Comparison of ENCODE assay signal across 8 cellular contexts in the genomic region with DNA sequence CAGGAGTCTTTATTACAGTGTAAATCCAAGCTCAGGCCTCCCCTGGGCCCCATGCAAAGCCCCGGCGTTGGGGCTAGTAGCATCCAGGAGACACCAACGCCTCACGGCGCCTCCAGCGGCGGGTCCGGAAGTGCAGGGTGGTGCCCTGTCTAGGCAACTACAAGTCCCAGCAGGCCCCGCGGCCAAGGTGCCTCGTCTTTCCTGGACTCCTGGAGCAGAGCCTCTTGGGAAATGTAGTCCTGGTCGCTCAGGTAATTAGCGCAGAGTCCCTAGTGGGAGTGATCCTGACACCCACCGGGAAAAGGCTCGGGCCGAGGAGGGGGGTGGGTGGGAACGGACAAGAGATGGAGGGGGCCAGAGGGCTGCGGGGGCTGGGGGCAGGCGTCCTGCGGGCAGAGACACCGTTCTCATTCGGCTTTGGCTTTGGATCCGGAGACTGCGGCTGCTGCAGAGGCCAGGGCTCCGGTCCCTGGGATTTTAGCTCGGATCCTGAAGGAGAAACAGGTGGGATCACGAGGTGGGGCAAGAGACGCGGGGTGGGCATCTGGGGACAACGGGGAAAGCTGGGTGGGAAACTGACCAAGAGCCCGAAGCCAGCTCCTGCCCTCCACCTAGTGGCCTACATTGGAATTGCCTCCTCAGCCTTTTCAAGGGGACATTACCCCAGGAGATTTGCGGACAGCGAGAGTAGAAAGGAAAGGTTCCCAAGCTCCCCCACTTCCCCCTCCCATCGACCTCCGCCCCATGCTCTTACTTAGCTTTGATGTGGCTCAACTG. TPM values are rescaled to one million over a fixed set of nuclear protein-coding genes. Genes with fewer than 3 reads are reported as not detected.
DNase-seq lines count a peak whose midpoint lies in the region; ATAC-seq and TF ChIP-seq lines count a peak whose summit lies in the region.

No MANE protein-coding gene starts in this region.

- peak overlapping the region; percentile 84 for H3K4me2 ChIP-seq in SU-DHL-6 (ENCODE audit: low read depth, low read length, poor library complexity, severe bottlenecking)

- peaks cover 4 to 8% (median 7%) of the 10 kb centered on the region in 4 donors for H3K4me1 ChIP-seq in upper lobe of left lung

- intact Hi-C loops in cardiac septum (cut with DNase I) (no loop called here), posterior cingulate gyrus (cut with DNase I) (no loop called here)

- peak; percentile 95 for ATAC-seq in HG02678 (IDR thresholded peaks at IDR 0.05; ENCODE audit: unreplicated experiment)
- peak; percentile 99 for ATAC-seq in upper lobe of left lung (ENCODE audit: low FRiP score in 2 of 2)

- H3K36me3 ChIP-seq in SU-DHL-6 (ENCODE audit: low read length): no peaks in the 10 kb centered on the region
- H3K36me3 ChIP-seq in upper lobe of left lung: no peaks in the 10 kb centered on the region

- TF ChIP-seq CTCF in GM12872 (IDR thresholded peaks at IDR 0.05; ENCODE audit: insufficient read depth, low read depth, low read length) (peak; percentile 98), SU-DHL-6 (IDR thresholded peaks at IDR 0.05; ENCODE audit: insufficient read depth, low read length, poor library complexity, severe bottlenecking) (peak; percentile 83), upper lobe of left lung (IDR thresholded peaks at IDR 0.05) (peak; percentile 88 to 91 (median 89))

- H3F3A ChIP-seq in SU-DHL-6 (ENCODE audit: insufficient read depth): no peaks in the 10 kb centered on the region

- H3K4me3 ChIP-seq in SU-DHL-6 (ENCODE audit: insufficient read depth, low read length, poor library complexity, severe bottlenecking) (peak overlapping the region; percentile 67), upper lobe of left lung (peak overlapping the region; percentile 41 to 87 (median 60))

- TF ChIP-seq POLR2A in upper lobe of left lung (IDR thresholded peaks at IDR 0.05): no peak

- no peaks in the 10 kb centered on the region for H3K9me2 ChIP-seq in SU-DHL-6 (replicated peaks; ENCODE audit: insufficient read depth, low read length)

- 1% methylated on average over 20 to 35 of the region's 35 CpGs for whole genome bisulfite sequencing in upper lobe of left lung, 2 donors

- H3K9ac ChIP-seq in SU-DHL-6 (ENCODE audit: low read length): peak overlapping the region; percentile 64

- H2AFZ ChIP-seq in SU-DHL-6 (ENCODE audit: low read depth, low read length, severe bottlenecking): peak overlapping the region; percentile 98

- no peaks in the 10 kb centered on the region for H4K20me1 ChIP-seq in SU-DHL-6 (ENCODE audit: low read depth, low read length)

- TF ChIP-seq EP300 in upper lobe of left lung (IDR thresholded peaks at IDR 0.05): no peak

- H3K9me3 ChIP-seq in SU-DHL-6 (ENCODE audit: insufficient read depth, low read length): no peaks in the 10 kb centered on the region
- H3K9me3 ChIP-seq in upper lobe of left lung: no peaks in the 10 kb centered on the region

- H3K27me3 ChIP-seq in SU-DHL-6 (ENCODE audit: low read length) (no peaks in the 10 kb centered on the region), upper lobe of left lung (no peaks in the 10 kb centered on the region)

- H3K79me2 ChIP-seq in SU-DHL-6 (ENCODE audit: insufficient read depth, low read length): no peaks in the 10 kb centered on the region

- no peak overlapping the region for H3K27ac ChIP-seq in SU-DHL-6 (ENCODE audit: low read depth, low read length)
- peak overlapping the region; percentile 51 to 92 (median 65) for H3K27ac ChIP-seq in upper lobe of left lung

- DNase-seq in NCI-H128 (lab: John Stamatoyannopoulos, UW; ENCODE audit: unreplicated experiment) (peak; percentile 94), cardiac septum (ENCODE audit: low spot score) (peak; percentile 99), posterior cingulate gyrus (peak; percentile 95 to 100 (median 99)), upper lobe of left lung (peak; percentile 99 to 100)
- DNase-seq in activated naive CD8-positive, alpha-beta T cell treated with anti-CD3 and anti-CD28 coated beads, Interleukin-2, amount 50 U/mL, for 16 hours (ENCODE audit: low read depth, low spot score): peak; percentile 91

RNA-seq across cellular contexts. Expression of gene RTN2, which starts 11.4 kb away (rescaled TPM):
- total RNA-seq in cardiac septum: 15.1 TPM
- total RNA-seq in upper lobe of left lung: 10 to 100 TPM in 3 of 6 donors, 1 to 10 TPM in 3; 5.2 to 17.8 (median 11.1) TPM

RNA-seq across cellular contexts. Expression of gene PPM1N, which starts 12.8 kb away (rescaled TPM):
- 0.59 TPM for total RNA-seq in cardiac septum
- total RNA-seq in upper lobe of left lung: 1 to 10 TPM in 3 of 6 donors, under 1 TPM in 2, not detected in 1; 0.89 to 6.3 (median 1.1) TPM

RNA-seq across cellular contexts. Expression of gene FOSB, which starts 17.7 kb away (rescaled TPM):
- total RNA-seq in cardiac septum (0.94 TPM), upper lobe of left lung (100 to 1,000 TPM in 2 of 6 donors, 10 to 100 TPM in 2, 1 to 10 TPM in 1, not detected in 1; 8.8 to 152 (median 94.9) TPM)

RNA-seq across cellular contexts. Expression of gene VASP, which starts 21.8 kb away (rescaled TPM):
- total RNA-seq in cardiac septum: 60.4 TPM
- 100 to 1,000 TPM in 4 of 6 donors, 10 to 100 TPM in 2; 68.1 to 266 (median 143) TPM for total RNA-seq in upper lobe of left lung
